ENCODE assay signal across 8 cellular contexts in genomic region chr22:45009881-45010531, GRCh38. TPM values are rescaled to one million over a fixed set of nuclear protein-coding genes. Genes with fewer than 3 reads are reported as not detected.
DNase-seq lines count a peak whose midpoint lies in the region; ATAC-seq, FAIRE-seq and TF ChIP-seq lines count a peak whose summit lies in the region.

Gene PHF21B (minus strand): TSS chr22:45010005. CDS start chr22:45009549, 456 bp downstream.

- H3K9ac ChIP-seq in liver (ENCODE audit: low read depth in 1 of 2, low read length in 2 of 2), result no peak within 1 kb of the TSS

- no peaks in the 10 kb centered on the region for H3K36me3 ChIP-seq in liver (ENCODE audit: control insufficient read depth in 4 of 4, insufficient read depth in 3 of 4, low read depth in 1 of 4, low read length in 3 of 4)

- H3K4me1 ChIP-seq in liver (ENCODE audit: control insufficient read depth in 4 of 4, insufficient read depth in 4 of 4, low read length in 3 of 4), result peaks cover 0 to 32% (median 14%) of the 10 kb centered on the region in 4 donors

- H3K4me3 ChIP-seq in choroid plexus epithelial cell (ENCODE audit: low read depth, low read length) (peak within 1 kb of the TSS; percentile 46), liver (ENCODE audit: low read depth in 1 of 3, low read length in 3 of 3) (peak within 1 kb of the TSS in 2 of 3 donors; percentile 12 to 58)

- no peak within 1 kb of the TSS for H3K27ac ChIP-seq in liver (ENCODE audit: low read depth in 1 of 2, low read length in 2 of 2)

- no peak for FAIRE-seq in H54 (lab: Jason Lieb, UNC)

- no peak for TF ChIP-seq RAD21 in liver (IDR thresholded peaks at IDR 0.05)

- TF ChIP-seq CTCF in choroid plexus epithelial cell (conservative IDR thresholded peaks at IDR 0.05; ENCODE audit: low read depth, low read length) (no peak), liver (IDR thresholded peaks at IDR 0.05; ENCODE audit: low read depth, low read length, missing input control) (no peak)

- H3K9me3 ChIP-seq in liver (ENCODE audit: control insufficient read depth in 4 of 4, low read length in 3 of 4), result no peaks in the 10 kb centered on the region

- peaks cover 0 to 30% (median 19%) of the 10 kb centered on the region in 4 donors for H3K27me3 ChIP-seq in liver (ENCODE audit: control insufficient read depth in 4 of 4, insufficient read depth in 4 of 4, low read length in 3 of 4)

- DNase-seq in AG08395 (ENCODE audit: low spot score), result peak; percentile 48
- peak; percentile 34 for DNase-seq in H54 (ENCODE audit: insufficient read length, low spot score)
- DNase-seq in choroid plexus epithelial cell (ENCODE audit: low read depth), result peak; percentile 22
- peak; percentile 64 for DNase-seq in stimulated activated naive CD8-positive, alpha-beta T cell treated with anti-CD3 and anti-CD28 coated beads, Interleukin-15, Interleukin-2, amounts not matched to agents 100 U/mL and 50 U/mL, for 24 hours
- no peak for DNase-seq in central memory CD4-positive, alpha-beta T cell

- TF ChIP-seq POLR2A in H54 (IDR thresholded peaks at IDR 0.05; ENCODE audit: low read depth, low read length) (no peak), Raji (IDR thresholded peaks at IDR 0.05; ENCODE audit: insufficient read depth, low read depth, low read length) (0 out of 2 replicates have a peak, but pooled peaks have one; percentile 31)

- ATAC-seq in stimulated activated naive CD8-positive, alpha-beta T cell treated with anti-CD3 and anti-CD28 coated beads, Interleukin-15, Interleukin-2, amounts not matched to agents 100 U/mL and 50 U/mL, for 24 hours, result peak; percentile 44
- ATAC-seq in HG02763 (IDR thresholded peaks at IDR 0.05; ENCODE audit: unreplicated experiment), result no peak

- WGBS in liver, result 1% methylated on average over 80 of the region's 80 CpGs

TF ChIP-seq in liver, 16 proteins besides CTCF, POLR2A, EP300 and RAD21:
- TF ChIP-seq TAF1 (conservative IDR thresholded peaks at IDR 0.05) (no peak), RXRA (IDR thresholded peaks at IDR 0.05) (no peak), HNF4G (IDR thresholded peaks at IDR 0.05) (no peak), GABPA (IDR thresholded peaks at IDR 0.05 in 1 of 2, conservative IDR thresholded peaks at IDR 0.05 in 1 of 2) (no peak), NR2F2 (IDR thresholded peaks at IDR 0.05) (no peak), JUND (IDR thresholded peaks at IDR 0.05) (no peak), REST (IDR thresholded peaks at IDR 0.05) (no peak), EGR1 (IDR thresholded peaks at IDR 0.05; ENCODE audit: low read depth in 2 of 2) (no peak), MAX (IDR thresholded peaks at IDR 0.05) (no peak), SP1 (IDR thresholded peaks at IDR 0.05) (no peak), FOXA1 (IDR thresholded peaks at IDR 0.05) (no peak)

RNA-seq across cellular contexts. Expression of gene PHF21B, which starts in this region (rescaled TPM):
- total RNA-seq in liver, result not detected
- polyA plus RNA-seq in liver, result not detected
